In genomic region chr16:25031441-25032307, GRCh38 we compare ENCODE assay signal across 1 cellular context.
TF ChIP-seq lines count a peak whose summit lies in the region.

No MANE protein-coding gene starts in this region.

TF ChIP-seq in HepG2, 621 proteins besides CTCF, POLR2A, EP300 and RAD21 (continued from another document and continues in another):
- peak; percentile 19; the same call in 1 of the 2 replicates for TF ChIP-seq ZNF362 (CRISPR knock-in tag; IDR thresholded peaks at IDR 0.05; ENCODE audit: borderline replicate concordance)
- no peak for TF ChIP-seq CENPX (CRISPR knock-in tag; IDR thresholded peaks at IDR 0.05)
- TF ChIP-seq REPIN1 (CRISPR knock-in tag; IDR thresholded peaks at IDR 0.05; ENCODE audit: borderline replicate concordance, low read depth) = 0 out of 2 replicates have a peak, but pooled peaks have one; percentile 42
- TF ChIP-seq ZNF207 (IDR thresholded peaks at IDR 0.05; ENCODE audit: borderline replicate concordance) = no peak
- TF ChIP-seq ZNF253 (CRISPR knock-in tag; IDR thresholded peaks at IDR 0.05; ENCODE audit: borderline replicate concordance) = 0 out of 2 replicates have a peak, but pooled peaks have one; percentile 14
- TF ChIP-seq ZNF576 (CRISPR knock-in tag; IDR thresholded peaks at IDR 0.05) = no peak; the same call in 1 of the 2 replicates
- 0 out of 2 replicates have a peak, but pooled peaks have one; percentile 22 for TF ChIP-seq ZNF713 (CRISPR knock-in tag; IDR thresholded peaks at IDR 0.05)
- no peak for TF ChIP-seq MED1 (CRISPR knock-in tag; IDR thresholded peaks at IDR 0.05)
- peak; percentile 85; the same call in 1 of the 2 replicates for TF ChIP-seq ZNF280B (CRISPR knock-in tag; IDR thresholded peaks at IDR 0.05; ENCODE audit: borderline replicate concordance)
- TF ChIP-seq ZNF510 (CRISPR knock-in tag; IDR thresholded peaks at IDR 0.05; ENCODE audit: low read depth) = no peak
- TF ChIP-seq ZNF607 (CRISPR knock-in tag; IDR thresholded peaks at IDR 0.05; ENCODE audit: borderline replicate concordance) = peak; percentile 80; the same call in 1 of the 2 replicates
- TF ChIP-seq ZNF17 (CRISPR knock-in tag; IDR thresholded peaks at IDR 0.05) = no peak
- no peak for TF ChIP-seq NBN (conservative IDR thresholded peaks at IDR 0.05)
- TF ChIP-seq ZNF260 (CRISPR knock-in tag; IDR thresholded peaks at IDR 0.05; ENCODE audit: borderline replicate concordance, low read depth) = no peak
- TF ChIP-seq ZNF790 (CRISPR knock-in tag; IDR thresholded peaks at IDR 0.05; ENCODE audit: borderline replicate concordance) = no peak
- no peak for TF ChIP-seq CSRNP1 (CRISPR knock-in tag; IDR thresholded peaks at IDR 0.05)
- TF ChIP-seq ZNF770 (CRISPR knock-in tag; IDR thresholded peaks at IDR 0.05) = no peak
- peak; percentile 67; the same call in 1 of the 2 replicates for TF ChIP-seq ZFAT (CRISPR knock-in tag; conservative IDR thresholded peaks at IDR 0.05)
- no peak for TF ChIP-seq HNRNPK (IDR thresholded peaks at IDR 0.05; ENCODE audit: low read depth, low read length, poor library complexity, severe bottlenecking)
- peak; percentile 88 for TF ChIP-seq PHF20 (CRISPR knock-in tag; IDR thresholded peaks at IDR 0.05)
- TF ChIP-seq SAP130 (CRISPR knock-in tag; IDR thresholded peaks at IDR 0.05; ENCODE audit: low read depth) = peak; percentile 95
- TF ChIP-seq ZNF781 (CRISPR knock-in tag; IDR thresholded peaks at IDR 0.05; ENCODE audit: borderline replicate concordance, not compliant biosample characterization) = peak; percentile 61
- TF ChIP-seq CREBL2 (CRISPR knock-in tag; IDR thresholded peaks at IDR 0.05; ENCODE audit: borderline replicate concordance) = no peak; the same call in 1 of the 2 replicates
- no peak for TF ChIP-seq TARDBP (CRISPR knock-in tag; IDR thresholded peaks at IDR 0.05)
- TF ChIP-seq ZNF883 (CRISPR knock-in tag; IDR thresholded peaks at IDR 0.05; ENCODE audit: not compliant biosample characterization) = peak; percentile 86
- no peak for TF ChIP-seq ZNF660 (CRISPR knock-in tag; IDR thresholded peaks at IDR 0.05; ENCODE audit: borderline replicate concordance, low read depth)
- TF ChIP-seq THRA (CRISPR knock-in tag; IDR thresholded peaks at IDR 0.05; ENCODE audit: borderline replicate concordance) = no peak; the same call in 1 of the 2 replicates
- no peak for TF ChIP-seq PAWR (CRISPR knock-in tag; IDR thresholded peaks at IDR 0.05; ENCODE audit: borderline replicate concordance)
- no peak for TF ChIP-seq ZBTB37 (CRISPR knock-in tag; IDR thresholded peaks at IDR 0.05)
- peak; percentile 88 for TF ChIP-seq RNF2 (conservative IDR thresholded peaks at IDR 0.05; ENCODE audit: low read depth)
- no peak; the same call in 1 of the 2 replicates for TF ChIP-seq THAP7 (CRISPR knock-in tag; IDR thresholded peaks at IDR 0.05)
- no peak for TF ChIP-seq ZNF530 (CRISPR knock-in tag; IDR thresholded peaks at IDR 0.05; ENCODE audit: low read depth)
- TF ChIP-seq DDIT3 (CRISPR knock-in tag; IDR thresholded peaks at IDR 0.05) = no peak
- peak; percentile 81 for TF ChIP-seq ATF1 (CRISPR knock-in tag; IDR thresholded peaks at IDR 0.05)
- TF ChIP-seq ZNF343 (CRISPR knock-in tag; IDR thresholded peaks at IDR 0.05) = 0 out of 2 replicates have a peak, but pooled peaks have one; percentile 54
- peak; percentile 35; the same call in 1 of the 2 replicates for TF ChIP-seq ZNF678 (CRISPR knock-in tag; IDR thresholded peaks at IDR 0.05)
- no peak for TF ChIP-seq ZBTB25 (CRISPR knock-in tag; IDR thresholded peaks at IDR 0.05)
- TF ChIP-seq ZNF556 (CRISPR knock-in tag; IDR thresholded peaks at IDR 0.05; ENCODE audit: borderline replicate concordance) = 0 out of 2 replicates have a peak, but pooled peaks have one; percentile 31
- no peak for TF ChIP-seq YEATS4 (CRISPR knock-in tag; IDR thresholded peaks at IDR 0.05; ENCODE audit: borderline replicate concordance)
- no peak for TF ChIP-seq ZNF160 (CRISPR knock-in tag; IDR thresholded peaks at IDR 0.05)
- no peak for TF ChIP-seq ZNF275 (CRISPR knock-in tag; IDR thresholded peaks at IDR 0.05; ENCODE audit: borderline replicate concordance)
- TF ChIP-seq RBM39 (IDR thresholded peaks at IDR 0.05; ENCODE audit: low read depth, low read length, poor library complexity, severe bottlenecking) = peak; percentile 82
- no peak for TF ChIP-seq TCF7L2 (IDR thresholded peaks at IDR 0.05; ENCODE audit: low read depth, low read length)
- no peak for TF ChIP-seq CBX2 (IDR thresholded peaks at IDR 0.05; ENCODE audit: low read depth, low read length)
- TF ChIP-seq CBX2 (CRISPR knock-in tag; IDR thresholded peaks at IDR 0.05; ENCODE audit: low read depth) = no peak
- peak; percentile 79 for TF ChIP-seq ZNF574 (CRISPR knock-in tag; IDR thresholded peaks at IDR 0.05)
- peak; percentile 89 for TF ChIP-seq ZNF143 (CRISPR knock-in tag; IDR thresholded peaks at IDR 0.05)
- TF ChIP-seq ZNF383 (CRISPR knock-in tag; IDR thresholded peaks at IDR 0.05; ENCODE audit: borderline replicate concordance) = no peak
- TF ChIP-seq ZFP36L1 (CRISPR knock-in tag; IDR thresholded peaks at IDR 0.05) = peak; percentile 67; the same call in 1 of the 2 replicates
- TF ChIP-seq ZNF563 (CRISPR knock-in tag; IDR thresholded peaks at IDR 0.05) = no peak; the same call in none of the 2 replicates
